Comparison of ENCODE assay signal across 21 cellular contexts in the genomic region with DNA sequence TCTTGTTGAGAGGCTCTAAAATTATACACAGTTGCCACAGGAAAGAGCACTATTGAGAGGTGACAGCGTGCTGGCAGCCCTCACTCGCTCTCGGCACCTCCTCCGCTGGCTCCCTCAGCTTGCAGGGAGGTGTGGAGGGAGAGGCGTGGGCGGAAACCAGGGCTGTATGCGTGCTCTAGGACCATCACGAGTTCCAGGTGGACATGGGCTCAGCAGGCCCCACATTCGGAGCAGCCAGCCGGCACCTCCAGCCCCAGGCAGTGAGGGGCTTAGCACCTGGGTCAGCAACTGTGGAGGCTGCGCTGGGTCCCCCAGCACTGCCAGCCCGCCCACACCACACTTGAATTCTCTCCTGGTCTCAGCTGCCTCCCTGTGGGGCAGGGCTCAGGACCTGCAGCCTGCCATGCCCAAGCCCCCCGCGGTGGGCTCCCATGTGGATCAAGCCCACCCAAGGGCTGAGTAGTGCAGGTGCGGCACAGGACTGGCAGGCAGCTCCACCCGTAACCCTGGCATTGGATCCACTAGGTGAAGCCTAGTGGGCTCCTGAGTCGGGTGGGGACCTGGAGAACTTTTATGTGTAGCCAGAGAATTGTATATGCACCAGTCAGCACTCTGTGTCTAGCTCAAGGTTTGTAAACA.
"Had no signal": no experiment of that assay in that cellular context is flagged by ENCODE, and none has a peak within 500 bp of the region (broad histone marks: within the 10 kb centered on the region; RNA-seq: fewer than 3 reads in every experiment).

No MANE protein-coding gene starts in this region.

- H3K36me3 Mint-ChIP-seq: natural killer cell; stimulated activated memory B cell treated with anti-CD40 and anti-IgM and Interleukin-4, amounts not matched to agents 10 μg/mL and 1 μg/mL and 100 μg/mL, for 72 hours had no signal

- H3K4me3 Mint-ChIP-seq: mesothelial cell of epicardium; natural killer cell; neural progenitor cell; stimulated activated memory B cell treated with anti-CD40 and anti-IgM and Interleukin-4, amounts not matched to agents 10 μg/mL and 1 μg/mL and 100 μg/mL, for 72 hours; stimulated activated naive CD8-positive, alpha-beta T cell treated with anti-CD3 and anti-CD28 coated beads, Interleukin-15, Interleukin-2, amounts not matched to agents 100 ng/mL and 50 ng/mL, for 24 hours had no signal

- H3K36me3 ChIP-seq: left lung, neural progenitor cell, pancreas, right lobe of liver, tibial artery, upper lobe of left lung, vagina had no signal

- H3K4me1 ChIP-seq: left lung, pancreas, right lobe of liver, upper lobe of left lung, vagina had no signal

- DNase-seq: cortex of kidney; dorsolateral prefrontal cortex; effector CD8-positive, alpha-beta T cell; islet precursor cell; natural killer cell; occipital lobe; right lobe of liver; stimulated activated CD4-positive, alpha-beta T cell treated with anti-CD3 and anti-CD28 coated beads, Interleukin-15, amount 100 ng/mL, for 24 hours; stimulated activated CD4-positive, alpha-beta T cell treated with anti-CD3 and anti-CD28 coated beads, Interleukin-1b, Interleukin-23, amount 100 ng/mL, for 48 hours; stimulated activated CD4-positive, alpha-beta T cell treated with anti-CD3 and anti-CD28 coated beads, Interleukin-4, amount 100 ng/mL, for 24 hours; tibial artery had no signal

- ATAC-seq: esophagus mucosa; left lung; natural killer cell; pancreas; stimulated activated memory B cell treated with anti-CD40 and anti-IgM and Interleukin-4, amounts not matched to agents 10 μg/mL and 1 μg/mL and 100 μg/mL, for 72 hours had no signal

- H3K27me3 Mint-ChIP-seq: progenitor cell of endocrine pancreas; stimulated activated memory B cell treated with anti-CD40 and anti-IgM and Interleukin-4, amounts not matched to agents 10 μg/mL and 1 μg/mL and 100 μg/mL, for 72 hours; stimulated activated naive CD8-positive, alpha-beta T cell treated with anti-CD3 and anti-CD28 coated beads, Interleukin-15, Interleukin-2, amounts not matched to agents 100 ng/mL and 50 ng/mL, for 24 hours had no signal

- H3K27me3 ChIP-seq: dorsolateral prefrontal cortex, left lung, neural progenitor cell, pancreas, right lobe of liver, tibial artery, upper lobe of left lung, vagina had no signal

- H3K27ac Mint-ChIP-seq: mesothelial cell of epicardium; natural killer cell; neural progenitor cell; progenitor cell of endocrine pancreas; stimulated activated memory B cell treated with anti-CD40 and anti-IgM and Interleukin-4, amounts not matched to agents 10 μg/mL and 1 μg/mL and 100 μg/mL, for 72 hours; stimulated activated naive CD8-positive, alpha-beta T cell treated with anti-CD3 and anti-CD28 coated beads, Interleukin-15, Interleukin-2, amounts not matched to agents 100 ng/mL and 50 ng/mL, for 24 hours had no signal

- H3K4me3 ChIP-seq: dorsolateral prefrontal cortex, left lung, neural progenitor cell, pancreas, right lobe of liver, tibial artery, upper lobe of left lung, vagina had no signal

- H3K4me1 Mint-ChIP-seq: natural killer cell; stimulated activated memory B cell treated with anti-CD40 and anti-IgM and Interleukin-4, amounts not matched to agents 10 μg/mL and 1 μg/mL and 100 μg/mL, for 72 hours had no signal

- H3K27ac ChIP-seq: dorsolateral prefrontal cortex, left lung, neural progenitor cell, pancreas, right lobe of liver, tibial artery, upper lobe of left lung, vagina had no signal

- H3K9me3 ChIP-seq: pancreas, right lobe of liver, vagina had no signal
